In the genomic region with DNA sequence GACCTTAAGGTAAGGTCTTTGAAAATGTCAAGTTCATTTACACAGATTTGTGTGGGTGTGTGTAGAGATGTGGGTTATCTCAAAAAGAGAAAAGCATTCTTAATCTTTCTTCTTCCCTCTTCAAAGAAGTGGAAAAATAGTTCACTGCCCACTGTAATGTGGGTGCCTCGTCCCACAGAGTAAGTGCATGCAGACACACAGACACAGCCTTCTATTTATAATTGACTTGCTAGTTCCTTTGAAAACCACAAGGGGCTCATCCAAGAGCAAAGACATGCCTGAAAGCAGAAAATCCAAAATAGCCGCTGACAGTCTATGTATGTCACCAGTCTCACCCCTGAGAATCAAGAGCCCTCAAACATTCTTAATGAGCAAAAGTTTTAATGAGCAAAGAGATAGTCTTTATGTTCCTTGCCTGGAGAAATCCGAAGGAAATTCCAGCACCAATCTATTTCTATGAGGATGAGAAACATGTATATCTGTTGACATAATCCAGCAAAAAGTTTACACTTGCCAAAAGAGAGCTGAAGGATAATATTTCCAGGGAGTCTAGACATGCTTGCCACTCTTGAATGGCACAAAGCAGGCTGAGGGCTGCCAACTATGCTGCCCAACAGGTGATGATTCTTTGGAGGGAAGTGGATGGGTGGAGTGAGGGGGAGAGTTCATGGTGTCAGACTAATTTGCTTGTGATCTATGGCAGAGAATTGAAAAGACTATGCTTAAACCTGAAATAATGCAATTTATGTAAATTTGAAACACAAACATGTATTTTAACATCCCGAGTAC, we compare ENCODE assay signal across 2 cellular contexts.
TF ChIP-seq lines count a peak whose summit lies in the region.

No MANE protein-coding gene starts in this region.

TF ChIP-seq in A549, 52 proteins besides CTCF, POLR2A, EP300 and RAD21 (continued from another document):
- TF ChIP-seq, protein P1, sequence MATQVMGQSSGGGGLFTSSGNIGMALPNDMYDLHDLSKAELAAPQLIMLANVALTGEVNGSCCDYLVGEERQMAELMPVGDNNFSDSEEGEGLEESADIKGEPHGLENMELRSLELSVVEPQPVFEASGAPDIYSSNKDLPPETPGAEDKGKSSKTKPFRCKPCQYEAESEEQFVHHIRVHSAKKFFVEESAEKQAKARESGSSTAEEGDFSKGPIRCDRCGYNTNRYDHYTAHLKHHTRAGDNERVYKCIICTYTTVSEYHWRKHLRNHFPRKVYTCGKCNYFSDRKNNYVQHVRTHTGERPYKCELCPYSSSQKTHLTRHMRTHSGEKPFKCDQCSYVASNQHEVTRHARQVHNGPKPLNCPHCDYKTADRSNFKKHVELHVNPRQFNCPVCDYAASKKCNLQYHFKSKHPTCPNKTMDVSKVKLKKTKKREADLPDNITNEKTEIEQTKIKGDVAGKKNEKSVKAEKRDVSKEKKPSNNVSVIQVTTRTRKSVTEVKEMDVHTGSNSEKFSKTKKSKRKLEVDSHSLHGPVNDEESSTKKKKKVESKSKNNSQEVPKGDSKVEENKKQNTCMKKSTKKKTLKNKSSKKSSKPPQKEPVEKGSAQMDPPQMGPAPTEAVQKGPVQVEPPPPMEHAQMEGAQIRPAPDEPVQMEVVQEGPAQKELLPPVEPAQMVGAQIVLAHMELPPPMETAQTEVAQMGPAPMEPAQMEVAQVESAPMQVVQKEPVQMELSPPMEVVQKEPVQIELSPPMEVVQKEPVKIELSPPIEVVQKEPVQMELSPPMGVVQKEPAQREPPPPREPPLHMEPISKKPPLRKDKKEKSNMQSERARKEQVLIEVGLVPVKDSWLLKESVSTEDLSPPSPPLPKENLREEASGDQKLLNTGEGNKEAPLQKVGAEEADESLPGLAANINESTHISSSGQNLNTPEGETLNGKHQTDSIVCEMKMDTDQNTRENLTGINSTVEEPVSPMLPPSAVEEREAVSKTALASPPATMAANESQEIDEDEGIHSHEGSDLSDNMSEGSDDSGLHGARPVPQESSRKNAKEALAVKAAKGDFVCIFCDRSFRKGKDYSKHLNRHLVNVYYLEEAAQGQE (IDR thresholded peaks at IDR 0.05): no peak

TF ChIP-seq in WTC11, 78 proteins besides CTCF, POLR2A, EP300 and RAD21 (continued from another document):
- TF ChIP-seq, protein P2, sequence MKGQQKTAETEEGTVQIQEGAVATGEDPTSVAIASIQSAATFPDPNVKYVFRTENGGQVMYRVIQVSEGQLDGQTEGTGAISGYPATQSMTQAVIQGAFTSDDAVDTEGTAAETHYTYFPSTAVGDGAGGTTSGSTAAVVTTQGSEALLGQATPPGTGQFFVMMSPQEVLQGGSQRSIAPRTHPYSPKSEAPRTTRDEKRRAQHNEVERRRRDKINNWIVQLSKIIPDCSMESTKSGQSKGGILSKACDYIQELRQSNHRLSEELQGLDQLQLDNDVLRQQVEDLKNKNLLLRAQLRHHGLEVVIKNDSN (CRISPR knock-in tag; IDR thresholded peaks at IDR 0.05): no peak
- TF ChIP-seq TCF7 (CRISPR knock-in tag; IDR thresholded peaks at IDR 0.05; ENCODE audit: low read depth) (no peak), TP53 (CRISPR knock-in tag; IDR thresholded peaks at IDR 0.05) (no peak), CREB1 (CRISPR knock-in tag; IDR thresholded peaks at IDR 0.05) (no peak), OVOL2 (CRISPR knock-in tag; IDR thresholded peaks at IDR 0.05; ENCODE audit: borderline replicate concordance) (no peak)
- TF ChIP-seq, protein P3, sequence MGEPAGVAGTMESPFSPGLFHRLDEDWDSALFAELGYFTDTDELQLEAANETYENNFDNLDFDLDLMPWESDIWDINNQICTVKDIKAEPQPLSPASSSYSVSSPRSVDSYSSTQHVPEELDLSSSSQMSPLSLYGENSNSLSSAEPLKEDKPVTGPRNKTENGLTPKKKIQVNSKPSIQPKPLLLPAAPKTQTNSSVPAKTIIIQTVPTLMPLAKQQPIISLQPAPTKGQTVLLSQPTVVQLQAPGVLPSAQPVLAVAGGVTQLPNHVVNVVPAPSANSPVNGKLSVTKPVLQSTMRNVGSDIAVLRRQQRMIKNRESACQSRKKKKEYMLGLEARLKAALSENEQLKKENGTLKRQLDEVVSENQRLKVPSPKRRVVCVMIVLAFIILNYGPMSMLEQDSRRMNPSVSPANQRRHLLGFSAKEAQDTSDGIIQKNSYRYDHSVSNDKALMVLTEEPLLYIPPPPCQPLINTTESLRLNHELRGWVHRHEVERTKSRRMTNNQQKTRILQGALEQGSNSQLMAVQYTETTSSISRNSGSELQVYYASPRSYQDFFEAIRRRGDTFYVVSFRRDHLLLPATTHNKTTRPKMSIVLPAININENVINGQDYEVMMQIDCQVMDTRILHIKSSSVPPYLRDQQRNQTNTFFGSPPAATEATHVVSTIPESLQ (CRISPR knock-in tag; IDR thresholded peaks at IDR 0.05): no peak
